In the genomic region with DNA sequence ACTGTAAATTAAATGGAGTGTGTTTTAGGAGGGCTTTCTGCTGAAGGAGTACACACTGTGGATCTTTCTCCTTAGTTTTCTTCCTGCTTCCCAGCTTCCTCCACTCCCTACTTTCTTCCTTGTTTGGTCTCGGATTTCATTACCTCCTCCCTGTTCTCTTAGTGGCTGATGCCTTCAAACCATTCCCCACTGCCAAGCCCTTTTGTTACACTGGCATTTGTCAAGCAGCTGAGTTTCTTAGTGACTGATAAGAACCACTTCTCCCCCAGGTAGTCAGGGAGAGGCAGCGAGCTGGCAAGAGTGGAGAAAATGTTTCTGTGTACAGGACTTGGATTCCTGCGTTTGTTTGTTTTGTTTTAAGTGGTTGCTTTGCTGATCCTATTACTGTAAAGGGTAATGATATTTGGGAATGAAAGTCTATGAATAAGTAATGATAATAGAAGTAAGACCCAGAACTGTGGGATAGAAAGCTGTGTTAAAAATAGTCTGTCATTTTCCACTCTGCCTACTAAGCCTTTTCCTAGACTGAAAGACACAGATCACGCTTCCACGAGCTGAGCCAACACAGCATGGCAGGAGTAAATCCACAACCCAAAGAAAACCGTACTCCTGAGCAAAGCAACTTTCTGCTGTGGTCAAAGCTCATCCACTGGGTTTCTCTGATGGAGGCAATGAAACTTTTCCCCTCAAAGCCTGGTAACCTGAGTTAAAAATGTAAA, we compare ENCODE assay signal across 15 cellular contexts. TPM values are rescaled to one million over a fixed set of nuclear protein-coding genes. Genes with fewer than 3 reads are reported as not detected.
DNase-seq lines count a peak whose midpoint lies in the region; TF ChIP-seq lines count a peak whose summit lies in the region.
"Had no signal": no experiment of that assay in that cellular context is flagged by ENCODE, and none has a peak within 500 bp of the region (broad histone marks: within the 10 kb centered on the region; RNA-seq: fewer than 3 reads in every experiment).

No MANE protein-coding gene starts in this region.

- peak overlapping the region in 1 of 2 donors; percentile 14 for H3K9ac ChIP-seq in mucosa of rectum (ENCODE audit: low read depth in 1 of 2, low read length in 2 of 2)

- peaks cover 22% of the 10 kb centered on the region for H3K4me1 Mint-ChIP-seq in Calu3 (ENCODE audit: low read depth, unreplicated experiment)
- H3K4me1 Mint-ChIP-seq: activated naive CD4-positive, alpha-beta T cell treated with anti-CD3 and anti-CD28 coated beads, Interleukin-2, amount 50 U/mL, for 24 hours had no signal

- in situ Hi-C loops in GM13976 (cut with MboI; ENCODE audit: low sequenced_read_pairs, unreplicated experiment), result no loop called here
- in situ Hi-C loops in HAP-1 (cut with MboI; ENCODE audit: low sequenced_read_pairs), result no loop called here

- H3K4me3 ChIP-seq in coronary artery (no peak overlapping the region), mucosa of rectum (ENCODE audit: low read length in 2 of 2) (peak overlapping the region; percentile 4 to 35), HAP-1 (no peak overlapping the region)
- H3K4me3 ChIP-seq: gastroesophageal sphincter, right lobe of liver had no signal

- no peaks in the 10 kb centered on the region for H3K9me3 Mint-ChIP-seq in Calu3 (ENCODE audit: low read depth, unreplicated experiment)
- H3K9me3 Mint-ChIP-seq: activated naive CD4-positive, alpha-beta T cell treated with anti-CD3 and anti-CD28 coated beads, Interleukin-2, amount 50 U/mL, for 24 hours; CD8-positive, alpha-beta T cell; T-helper 1 cell treated with Interleukin-12 subunit alpha and Interleukin-12 subunit beta and Interleukin-4 antibody, amounts not matched to agents 30 μg/mL and 1 μg/mL, for 36 hours had no signal

- BruUV-seq in Calu3 (replicated peaks; lab: Mats Ljungman, UMichigan), result no TSS peak

- H3K36me3 ChIP-seq in mucosa of rectum (ENCODE audit: control insufficient read depth in 2 of 2, insufficient read depth in 2 of 2, low read length in 2 of 2) (no peaks in the 10 kb centered on the region), HAP-1 (replicated peaks) (no peaks in the 10 kb centered on the region)
- H3K36me3 ChIP-seq: gastroesophageal sphincter, right lobe of liver had no signal

- CTCF ChIA-PET in Calu3 (lab: Charles Lee), result interaction anchor here (0.5 to 1.2 kb wide), 4 partner anchors 12 to 145 kb away, joined by 3 to 4 read pairs (median 4); no protein-coding TSS in a partner anchor

- H3K4me3 Mint-ChIP-seq in Calu3 (ENCODE audit: low read depth, unreplicated experiment), result peak overlapping the region; percentile 12
- H3K4me3 Mint-ChIP-seq: activated naive CD4-positive, alpha-beta T cell treated with anti-CD3 and anti-CD28 coated beads, Interleukin-2, amount 50 U/mL, for 24 hours; CD8-positive, alpha-beta T cell; T-helper 1 cell treated with Interleukin-12 subunit alpha and Interleukin-12 subunit beta and Interleukin-4 antibody, amounts not matched to agents 30 μg/mL and 1 μg/mL, for 36 hours had no signal

- H3K27me3 ChIP-seq in mucosa of rectum (ENCODE audit: control insufficient read depth in 2 of 2, insufficient read depth in 2 of 2, low read length in 2 of 2) (no peaks in the 10 kb centered on the region), HAP-1 (ENCODE audit: low read depth) (peaks cover 25% of the 10 kb centered on the region)
- H3K27me3 ChIP-seq: gastroesophageal sphincter, right lobe of liver had no signal

- peaks cover 0 to 14% of the 10 kb centered on the region in 2 donors for H3K4me1 ChIP-seq in mucosa of rectum (ENCODE audit: control insufficient read depth in 2 of 2, insufficient read depth in 2 of 2, low read length in 2 of 2)
- H3K4me1 ChIP-seq in HAP-1, result no peaks in the 10 kb centered on the region
- H3K4me1 ChIP-seq: right lobe of liver had no signal

- H3K9me3 ChIP-seq in mucosa of rectum (ENCODE audit: control insufficient read depth in 2 of 2, low read length in 2 of 2) (no peaks in the 10 kb centered on the region), HAP-1 (no peaks in the 10 kb centered on the region)
- H3K9me3 ChIP-seq: gastroesophageal sphincter, right lobe of liver had no signal

- H3K27me3 Mint-ChIP-seq in Calu3 (ENCODE audit: unreplicated experiment), result no peaks in the 10 kb centered on the region

- DNase-seq in Calu3 (peak; percentile 35), NCI-H2029 (lab: John Stamatoyannopoulos, UW) (peak; percentile 47), coronary artery (ENCODE audit: low spot score) (no peak), GM13976 (ENCODE audit: low spot score) (no peak), HAP-1 (ENCODE audit: low spot score in 2 of 2) (no peak), OCI-M1 (lab: John Stamatoyannopoulos, UW) (no peak), T-helper 2 cell (no peak)
- DNase-seq: CD8-positive, alpha-beta T cell; NCI-H1048; right lobe of liver; stimulated activated naive CD4-positive, alpha-beta T cell had no signal

- peak overlapping the region; percentile 69 to 74 for H3K27ac ChIP-seq in coronary artery
- peak overlapping the region; percentile 68 to 78 for H3K27ac ChIP-seq in mucosa of rectum (ENCODE audit: low read depth in 2 of 2, low read length in 2 of 2)
- H3K27ac ChIP-seq: gastroesophageal sphincter, right lobe of liver had no signal

- TF ChIP-seq CTCF in Calu3 (IDR thresholded peaks at IDR 0.05; ENCODE audit: unreplicated experiment) (no peak), coronary artery (IDR thresholded peaks at IDR 0.05) (no peak), GM13976 (IDR thresholded peaks at IDR 0.05; ENCODE audit: borderline replicate concordance, control extremely low read depth, extremely low read depth, insufficient read depth, missing control alignments) (no peak)

- no peaks in the 10 kb centered on the region for H3K36me3 Mint-ChIP-seq in Calu3 (ENCODE audit: insufficient read depth, unreplicated experiment)
- H3K36me3 Mint-ChIP-seq: activated naive CD4-positive, alpha-beta T cell treated with anti-CD3 and anti-CD28 coated beads, Interleukin-2, amount 50 U/mL, for 24 hours; CD8-positive, alpha-beta T cell had no signal

- intact Hi-C loops in Calu3 (cut with micrococcal nuclease; ENCODE audit: unreplicated experiment), result no loop called here

- H3K27ac Mint-ChIP-seq in Calu3 (ENCODE audit: unreplicated experiment), result no peak overlapping the region
- H3K27ac Mint-ChIP-seq: activated naive CD4-positive, alpha-beta T cell treated with anti-CD3 and anti-CD28 coated beads, Interleukin-2, amount 50 U/mL, for 24 hours; CD8-positive, alpha-beta T cell; T-helper 1 cell treated with Interleukin-12 subunit alpha and Interleukin-12 subunit beta and Interleukin-4 antibody, amounts not matched to agents 30 μg/mL and 1 μg/mL, for 36 hours had no signal

RNA-seq across cellular contexts. Expression of a gene that starts 10.1 kb away (rescaled TPM):
- 5.5 and 14.7 TPM in 2 replicates for total RNA-seq in Calu3 (2022)
- total RNA-seq: CD8-positive, alpha-beta T cell; right lobe of liver had no signal

Comparison
In these comparisons a context has a peak if more than half of its experiments do, and no peak if none do; other contexts are left out.
1. DNase-seq: peak in Calu3 (single experiment) and NCI-H2029 (single experiment); none in coronary artery (single experiment), GM13976 (single experiment), HAP-1 (0 of 2), OCI-M1 (single experiment) and T-helper 2 cell (0 of 5).
2. H3K4me3 ChIP-seq: peak in mucosa of rectum (2 of 2); none in coronary artery (single experiment) and HAP-1 (single experiment).